Comparison of ENCODE assay signal across 1 cellular context in the genomic region with DNA sequence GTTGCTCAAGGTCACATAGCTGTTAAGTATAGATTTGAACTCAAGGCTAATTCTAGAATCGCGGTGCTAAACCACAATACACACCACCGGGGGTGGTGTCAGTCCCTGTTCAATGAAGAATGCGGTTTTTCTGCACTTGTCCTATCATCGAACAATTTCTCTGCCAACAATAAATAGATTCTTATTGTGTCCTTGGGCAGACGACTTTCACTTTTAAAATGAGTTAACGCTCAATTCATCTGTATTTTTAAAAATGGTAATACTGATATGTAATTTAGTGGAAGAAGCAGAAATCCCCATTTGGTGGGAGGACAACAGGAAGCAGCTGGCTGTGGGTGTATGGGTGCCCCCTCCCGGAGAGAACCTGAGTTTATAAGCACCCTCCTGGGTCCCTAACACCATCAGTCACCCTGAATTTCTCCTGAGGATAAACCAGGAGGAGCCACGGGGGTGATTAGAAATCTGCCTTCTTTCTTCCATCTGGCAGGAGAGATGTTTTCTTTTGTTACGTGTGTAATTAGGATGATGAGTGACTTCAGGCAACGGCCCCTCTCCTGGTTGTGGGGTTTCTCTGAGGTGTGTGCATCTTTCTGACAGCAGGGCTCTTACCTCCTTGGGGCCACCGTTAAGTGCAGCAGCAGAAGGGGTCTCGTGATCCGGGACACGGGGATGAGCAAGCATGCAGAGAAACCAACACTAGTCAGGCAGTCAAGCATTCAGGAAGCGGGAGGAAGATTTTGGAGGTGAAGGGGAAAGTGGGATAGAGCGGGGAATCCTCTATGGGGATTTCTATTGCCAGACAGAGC.
TF ChIP-seq lines count a peak whose summit lies in the region.

No MANE protein-coding gene starts in this region.

TF ChIP-seq in GM12878, 131 proteins besides CTCF, POLR2A, EP300 and RAD21 (continued from another document and continues in another):
- TF ChIP-seq, protein P1, sequence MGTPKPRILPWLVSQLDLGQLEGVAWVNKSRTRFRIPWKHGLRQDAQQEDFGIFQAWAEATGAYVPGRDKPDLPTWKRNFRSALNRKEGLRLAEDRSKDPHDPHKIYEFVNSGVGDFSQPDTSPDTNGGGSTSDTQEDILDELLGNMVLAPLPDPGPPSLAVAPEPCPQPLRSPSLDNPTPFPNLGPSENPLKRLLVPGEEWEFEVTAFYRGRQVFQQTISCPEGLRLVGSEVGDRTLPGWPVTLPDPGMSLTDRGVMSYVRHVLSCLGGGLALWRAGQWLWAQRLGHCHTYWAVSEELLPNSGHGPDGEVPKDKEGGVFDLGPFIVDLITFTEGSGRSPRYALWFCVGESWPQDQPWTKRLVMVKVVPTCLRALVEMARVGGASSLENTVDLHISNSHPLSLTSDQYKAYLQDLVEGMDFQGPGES (IDR thresholded peaks at IDR 0.05): no peak
- TF ChIP-seq FOXM1 (IDR thresholded peaks at IDR 0.05; ENCODE audit: low read depth, low read length) (peak; percentile 75; the same call in 1 of the 2 replicates), RAD51 (IDR thresholded peaks at IDR 0.05) (peak; percentile 25; the same call in 1 of the 2 replicates), IRF4 (IDR thresholded peaks at IDR 0.05; ENCODE audit: low read depth, low read length) (no peak), SMARCA5 (IDR thresholded peaks at IDR 0.05) (no peak), CHD1 (IDR thresholded peaks at IDR 0.05; ENCODE audit: low read depth, low read length) (no peak), SRF (IDR thresholded peaks at IDR 0.05; ENCODE audit: low read depth in 2 of 2, low read length in 2 of 2) (no peak), FOS (IDR thresholded peaks at IDR 0.05; ENCODE audit: borderline replicate concordance, extremely low read depth, insufficient read length) (no peak), IKZF1 (conservative IDR thresholded peaks at IDR 0.05) (0 out of 2 replicates have a peak, but pooled peaks have one; percentile 45), BMI1 (IDR thresholded peaks at IDR 0.05; ENCODE audit: borderline replicate concordance) (0 out of 2 replicates have a peak, but pooled peaks have one; percentile 28), POU2F2 (IDR thresholded peaks at IDR 0.05; ENCODE audit: borderline replicate concordance, low read depth, low read length) (0 out of 3 replicates have a peak, but pooled peaks have one; percentile 2), POLR2AphosphoS2 (IDR thresholded peaks at IDR 0.05; ENCODE audit: low read depth, low read length) (no peak), NR2C1 (IDR thresholded peaks at IDR 0.05) (no peak), NRF1 (conservative IDR thresholded peaks at IDR 0.05; ENCODE audit: low read depth, low read length) (no peak), EGR1 (IDR thresholded peaks at IDR 0.05; ENCODE audit: borderline replicate concordance in 1 of 2, low read depth in 2 of 2, low read length in 2 of 2) (peak in 1 of 2 experiments; percentile 64; a peak in 1 of 3 replicates), RBBP5 (conservative IDR thresholded peaks at IDR 0.05) (no peak), SP1 (IDR thresholded peaks at IDR 0.05; ENCODE audit: low read depth, low read length) (no peak), SMAD5 (IDR thresholded peaks at IDR 0.05; ENCODE audit: low read depth) (no peak), MYB (IDR thresholded peaks at IDR 0.05; ENCODE audit: borderline replicate concordance, low read depth, low read length) (no peak), NFXL1 (IDR thresholded peaks at IDR 0.05; ENCODE audit: borderline replicate concordance) (no peak), WRNIP1 (IDR thresholded peaks at IDR 0.05; ENCODE audit: borderline replicate concordance, low read depth, low read length) (no peak), EZH2 (IDR thresholded peaks at IDR 0.05; ENCODE audit: borderline replicate concordance, control insufficient read depth, low read depth, low read length) (no peak), TCF3 (IDR thresholded peaks at IDR 0.05; ENCODE audit: borderline replicate concordance, insufficient read depth, low read depth, low read length) (peak; percentile 76; the same call in 1 of the 2 replicates), SMAD1 (IDR thresholded peaks at IDR 0.05; ENCODE audit: low read depth, partially characterized antibody) (no peak), ZNF217 (IDR thresholded peaks at IDR 0.05) (peak; percentile 80), HDAC6 (IDR thresholded peaks at IDR 0.05; ENCODE audit: unreplicated experiment) (no peak)
- TF ChIP-seq, protein P2, sequence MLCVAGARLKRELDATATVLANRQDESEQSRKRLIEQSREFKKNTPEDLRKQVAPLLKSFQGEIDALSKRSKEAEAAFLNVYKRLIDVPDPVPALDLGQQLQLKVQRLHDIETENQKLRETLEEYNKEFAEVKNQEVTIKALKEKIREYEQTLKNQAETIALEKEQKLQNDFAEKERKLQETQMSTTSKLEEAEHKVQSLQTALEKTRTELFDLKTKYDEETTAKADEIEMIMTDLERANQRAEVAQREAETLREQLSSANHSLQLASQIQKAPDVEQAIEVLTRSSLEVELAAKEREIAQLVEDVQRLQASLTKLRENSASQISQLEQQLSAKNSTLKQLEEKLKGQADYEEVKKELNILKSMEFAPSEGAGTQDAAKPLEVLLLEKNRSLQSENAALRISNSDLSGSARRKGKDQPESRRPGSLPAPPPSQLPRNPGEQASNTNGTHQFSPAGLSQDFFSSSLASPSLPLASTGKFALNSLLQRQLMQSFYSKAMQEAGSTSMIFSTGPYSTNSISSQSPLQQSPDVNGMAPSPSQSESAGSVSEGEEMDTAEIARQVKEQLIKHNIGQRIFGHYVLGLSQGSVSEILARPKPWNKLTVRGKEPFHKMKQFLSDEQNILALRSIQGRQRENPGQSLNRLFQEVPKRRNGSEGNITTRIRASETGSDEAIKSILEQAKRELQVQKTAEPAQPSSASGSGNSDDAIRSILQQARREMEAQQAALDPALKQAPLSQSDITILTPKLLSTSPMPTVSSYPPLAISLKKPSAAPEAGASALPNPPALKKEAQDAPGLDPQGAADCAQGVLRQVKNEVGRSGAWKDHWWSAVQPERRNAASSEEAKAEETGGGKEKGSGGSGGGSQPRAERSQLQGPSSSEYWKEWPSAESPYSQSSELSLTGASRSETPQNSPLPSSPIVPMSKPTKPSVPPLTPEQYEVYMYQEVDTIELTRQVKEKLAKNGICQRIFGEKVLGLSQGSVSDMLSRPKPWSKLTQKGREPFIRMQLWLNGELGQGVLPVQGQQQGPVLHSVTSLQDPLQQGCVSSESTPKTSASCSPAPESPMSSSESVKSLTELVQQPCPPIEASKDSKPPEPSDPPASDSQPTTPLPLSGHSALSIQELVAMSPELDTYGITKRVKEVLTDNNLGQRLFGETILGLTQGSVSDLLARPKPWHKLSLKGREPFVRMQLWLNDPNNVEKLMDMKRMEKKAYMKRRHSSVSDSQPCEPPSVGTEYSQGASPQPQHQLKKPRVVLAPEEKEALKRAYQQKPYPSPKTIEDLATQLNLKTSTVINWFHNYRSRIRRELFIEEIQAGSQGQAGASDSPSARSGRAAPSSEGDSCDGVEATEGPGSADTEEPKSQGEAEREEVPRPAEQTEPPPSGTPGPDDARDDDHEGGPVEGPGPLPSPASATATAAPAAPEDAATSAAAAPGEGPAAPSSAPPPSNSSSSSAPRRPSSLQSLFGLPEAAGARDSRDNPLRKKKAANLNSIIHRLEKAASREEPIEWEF (IDR thresholded peaks at IDR 0.05; ENCODE audit: insufficient replicate concordance, low read depth, low read length): peak; percentile 93
- TF ChIP-seq, protein P3, sequence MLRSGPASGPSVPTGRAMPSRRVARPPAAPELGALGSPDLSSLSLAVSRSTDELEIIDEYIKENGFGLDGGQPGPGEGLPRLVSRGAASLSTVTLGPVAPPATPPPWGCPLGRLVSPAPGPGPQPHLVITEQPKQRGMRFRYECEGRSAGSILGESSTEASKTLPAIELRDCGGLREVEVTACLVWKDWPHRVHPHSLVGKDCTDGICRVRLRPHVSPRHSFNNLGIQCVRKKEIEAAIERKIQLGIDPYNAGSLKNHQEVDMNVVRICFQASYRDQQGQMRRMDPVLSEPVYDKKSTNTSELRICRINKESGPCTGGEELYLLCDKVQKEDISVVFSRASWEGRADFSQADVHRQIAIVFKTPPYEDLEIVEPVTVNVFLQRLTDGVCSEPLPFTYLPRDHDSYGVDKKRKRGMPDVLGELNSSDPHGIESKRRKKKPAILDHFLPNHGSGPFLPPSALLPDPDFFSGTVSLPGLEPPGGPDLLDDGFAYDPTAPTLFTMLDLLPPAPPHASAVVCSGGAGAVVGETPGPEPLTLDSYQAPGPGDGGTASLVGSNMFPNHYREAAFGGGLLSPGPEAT (IDR thresholded peaks at IDR 0.05; ENCODE audit: low read depth): peak; percentile 84; the same call in 1 of the 2 replicates
- TF ChIP-seq, protein P4, sequence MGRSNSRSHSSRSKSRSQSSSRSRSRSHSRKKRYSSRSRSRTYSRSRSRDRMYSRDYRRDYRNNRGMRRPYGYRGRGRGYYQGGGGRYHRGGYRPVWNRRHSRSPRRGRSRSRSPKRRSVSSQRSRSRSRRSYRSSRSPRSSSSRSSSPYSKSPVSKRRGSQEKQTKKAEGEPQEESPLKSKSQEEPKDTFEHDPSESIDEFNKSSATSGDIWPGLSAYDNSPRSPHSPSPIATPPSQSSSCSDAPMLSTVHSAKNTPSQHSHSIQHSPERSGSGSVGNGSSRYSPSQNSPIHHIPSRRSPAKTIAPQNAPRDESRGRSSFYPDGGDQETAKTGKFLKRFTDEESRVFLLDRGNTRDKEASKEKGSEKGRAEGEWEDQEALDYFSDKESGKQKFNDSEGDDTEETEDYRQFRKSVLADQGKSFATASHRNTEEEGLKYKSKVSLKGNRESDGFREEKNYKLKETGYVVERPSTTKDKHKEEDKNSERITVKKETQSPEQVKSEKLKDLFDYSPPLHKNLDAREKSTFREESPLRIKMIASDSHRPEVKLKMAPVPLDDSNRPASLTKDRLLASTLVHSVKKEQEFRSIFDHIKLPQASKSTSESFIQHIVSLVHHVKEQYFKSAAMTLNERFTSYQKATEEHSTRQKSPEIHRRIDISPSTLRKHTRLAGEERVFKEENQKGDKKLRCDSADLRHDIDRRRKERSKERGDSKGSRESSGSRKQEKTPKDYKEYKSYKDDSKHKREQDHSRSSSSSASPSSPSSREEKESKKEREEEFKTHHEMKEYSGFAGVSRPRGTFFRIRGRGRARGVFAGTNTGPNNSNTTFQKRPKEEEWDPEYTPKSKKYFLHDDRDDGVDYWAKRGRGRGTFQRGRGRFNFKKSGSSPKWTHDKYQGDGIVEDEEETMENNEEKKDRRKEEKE (IDR thresholded peaks at IDR 0.05): no peak
- TF ChIP-seq, protein P5, sequence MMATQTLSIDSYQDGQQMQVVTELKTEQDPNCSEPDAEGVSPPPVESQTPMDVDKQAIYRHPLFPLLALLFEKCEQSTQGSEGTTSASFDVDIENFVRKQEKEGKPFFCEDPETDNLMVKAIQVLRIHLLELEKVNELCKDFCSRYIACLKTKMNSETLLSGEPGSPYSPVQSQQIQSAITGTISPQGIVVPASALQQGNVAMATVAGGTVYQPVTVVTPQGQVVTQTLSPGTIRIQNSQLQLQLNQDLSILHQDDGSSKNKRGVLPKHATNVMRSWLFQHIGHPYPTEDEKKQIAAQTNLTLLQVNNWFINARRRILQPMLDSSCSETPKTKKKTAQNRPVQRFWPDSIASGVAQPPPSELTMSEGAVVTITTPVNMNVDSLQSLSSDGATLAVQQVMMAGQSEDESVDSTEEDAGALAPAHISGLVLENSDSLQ (IDR thresholded peaks at IDR 0.05): no peak
- TF ChIP-seq, protein P6, sequence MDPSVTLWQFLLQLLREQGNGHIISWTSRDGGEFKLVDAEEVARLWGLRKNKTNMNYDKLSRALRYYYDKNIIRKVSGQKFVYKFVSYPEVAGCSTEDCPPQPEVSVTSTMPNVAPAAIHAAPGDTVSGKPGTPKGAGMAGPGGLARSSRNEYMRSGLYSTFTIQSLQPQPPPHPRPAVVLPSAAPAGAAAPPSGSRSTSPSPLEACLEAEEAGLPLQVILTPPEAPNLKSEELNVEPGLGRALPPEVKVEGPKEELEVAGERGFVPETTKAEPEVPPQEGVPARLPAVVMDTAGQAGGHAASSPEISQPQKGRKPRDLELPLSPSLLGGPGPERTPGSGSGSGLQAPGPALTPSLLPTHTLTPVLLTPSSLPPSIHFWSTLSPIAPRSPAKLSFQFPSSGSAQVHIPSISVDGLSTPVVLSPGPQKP (IDR thresholded peaks at IDR 0.05; ENCODE audit: low read depth, low read length): no peak
- TF ChIP-seq, protein P7, sequence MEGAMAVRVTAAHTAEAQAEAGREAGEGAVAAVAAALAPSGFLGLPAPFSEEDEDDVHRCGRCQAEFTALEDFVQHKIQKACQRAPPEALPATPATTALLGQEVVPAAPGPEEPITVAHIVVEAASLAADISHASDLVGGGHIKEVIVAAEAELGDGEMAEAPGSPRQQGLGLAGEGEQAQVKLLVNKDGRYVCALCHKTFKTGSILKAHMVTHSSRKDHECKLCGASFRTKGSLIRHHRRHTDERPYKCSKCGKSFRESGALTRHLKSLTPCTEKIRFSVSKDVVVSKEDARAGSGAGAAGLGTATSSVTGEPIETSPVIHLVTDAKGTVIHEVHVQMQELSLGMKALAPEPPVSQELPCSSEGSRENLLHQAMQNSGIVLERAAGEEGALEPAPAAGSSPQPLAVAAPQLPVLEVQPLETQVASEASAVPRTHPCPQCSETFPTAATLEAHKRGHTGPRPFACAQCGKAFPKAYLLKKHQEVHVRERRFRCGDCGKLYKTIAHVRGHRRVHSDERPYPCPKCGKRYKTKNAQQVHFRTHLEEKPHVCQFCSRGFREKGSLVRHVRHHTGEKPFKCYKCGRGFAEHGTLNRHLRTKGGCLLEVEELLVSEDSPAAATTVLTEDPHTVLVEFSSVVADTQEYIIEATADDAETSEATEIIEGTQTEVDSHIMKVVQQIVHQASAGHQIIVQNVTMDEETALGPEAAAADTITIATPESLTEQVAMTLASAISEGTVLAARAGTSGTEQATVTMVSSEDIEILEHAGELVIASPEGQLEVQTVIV (IDR thresholded peaks at IDR 0.05; ENCODE audit: borderline replicate concordance, partially characterized antibody): no peak
- TF ChIP-seq, protein P8, sequence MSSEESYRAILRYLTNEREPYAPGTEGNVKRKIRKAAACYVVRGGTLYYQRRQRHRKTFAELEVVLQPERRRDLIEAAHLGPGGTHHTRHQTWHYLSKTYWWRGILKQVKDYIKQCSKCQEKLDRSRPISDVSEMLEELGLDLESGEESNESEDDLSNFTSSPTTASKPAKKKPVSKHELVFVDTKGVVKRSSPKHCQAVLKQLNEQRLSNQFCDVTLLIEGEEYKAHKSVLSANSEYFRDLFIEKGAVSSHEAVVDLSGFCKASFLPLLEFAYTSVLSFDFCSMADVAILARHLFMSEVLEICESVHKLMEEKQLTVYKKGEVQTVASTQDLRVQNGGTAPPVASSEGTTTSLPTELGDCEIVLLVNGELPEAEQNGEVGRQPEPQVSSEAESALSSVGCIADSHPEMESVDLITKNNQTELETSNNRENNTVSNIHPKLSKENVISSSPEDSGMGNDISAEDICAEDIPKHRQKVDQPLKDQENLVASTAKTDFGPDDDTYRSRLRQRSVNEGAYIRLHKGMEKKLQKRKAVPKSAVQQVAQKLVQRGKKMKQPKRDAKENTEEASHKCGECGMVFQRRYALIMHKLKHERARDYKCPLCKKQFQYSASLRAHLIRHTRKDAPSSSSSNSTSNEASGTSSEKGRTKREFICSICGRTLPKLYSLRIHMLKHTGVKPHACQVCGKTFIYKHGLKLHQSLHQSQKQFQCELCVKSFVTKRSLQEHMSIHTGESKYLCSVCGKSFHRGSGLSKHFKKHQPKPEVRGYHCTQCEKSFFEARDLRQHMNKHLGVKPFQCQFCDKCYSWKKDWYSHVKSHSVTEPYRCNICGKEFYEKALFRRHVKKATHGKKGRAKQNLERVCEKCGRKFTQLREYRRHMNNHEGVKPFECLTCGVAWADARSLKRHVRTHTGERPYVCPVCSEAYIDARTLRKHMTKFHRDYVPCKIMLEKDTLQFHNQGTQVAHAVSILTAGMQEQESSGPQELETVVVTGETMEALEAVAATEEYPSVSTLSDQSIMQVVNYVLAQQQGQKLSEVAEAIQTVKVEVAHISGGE (CRISPR knock-in tag; IDR thresholded peaks at IDR 0.05): no peak
